In genomic region chr5:69631879-69632278, GRCh38 we compare ENCODE assay signal across 7 cellular contexts.
DNase-seq lines count a peak whose midpoint lies in the region; ATAC-seq and TF ChIP-seq lines count a peak whose summit lies in the region.
"Not testable (repeated sequence)": the region's sequence is repeated elsewhere in the genome, so short reads cannot be mapped to it uniquely, and the experiment has no call there.

No MANE protein-coding gene starts in this region.

- not testable (repeated sequence) for H3K9me3 ChIP-seq in RWPE2 (ENCODE audit: severe bottlenecking); sigmoid colon; upper lobe of right lung

- 92 to 98% methylated on average over 7 of the region's 9 CpGs for WGBS in sigmoid colon, 2 donors

- intact Hi-C loops in left ventricle myocardium superior (cut with micrococcal nuclease); sigmoid colon (cut with DNase I); upper lobe of right lung (cut with DNase I): not testable (repeated sequence)

- ATAC-seq in RWPE2 (ENCODE audit: low read depth); left ventricle myocardium superior; upper lobe of right lung: not testable (repeated sequence)

- TF ChIP-seq EP300 in sigmoid colon (IDR thresholded peaks at IDR 0.05) = not testable (repeated sequence)

- H3K27ac Mint-ChIP-seq in glutamatergic neuron (ENCODE audit: unreplicated experiment) = not testable (repeated sequence)

- DNase-seq in RWPE2 (ENCODE audit: low spot score) (peak; percentile 51), glutamatergic neuron (peak; percentile 2), left ventricle myocardium superior (peak; percentile 7), mesenteric fat pad (ENCODE audit: low spot score) (peak; percentile 16), sigmoid colon (peak; percentile 39), upper lobe of right lung (peak; percentile 22)
- peak; percentile 0 for DNase-seq in activated naive CD4-positive, alpha-beta T cell treated with Interleukin-2 at 50 U/mL for 16 hours

- H3K4me1 ChIP-seq in RWPE2 (ENCODE audit: insufficient read depth, poor library complexity, severe bottlenecking); sigmoid colon; upper lobe of right lung: not testable (repeated sequence)

- H3K36me3 Mint-ChIP-seq in glutamatergic neuron (ENCODE audit: unreplicated experiment) = not testable (repeated sequence)

- not testable (repeated sequence) for H3K4me1 Mint-ChIP-seq in glutamatergic neuron (ENCODE audit: low read depth, unreplicated experiment)

- not testable (repeated sequence) for H3K4me3 Mint-ChIP-seq in glutamatergic neuron (ENCODE audit: unreplicated experiment)

- H3K4me3 ChIP-seq in RWPE2 (ENCODE audit: severe bottlenecking); sigmoid colon; upper lobe of right lung: not testable (repeated sequence)

- H3K9me3 Mint-ChIP-seq in glutamatergic neuron (ENCODE audit: unreplicated experiment) = not testable (repeated sequence)

- not testable (repeated sequence) for H3K27me3 Mint-ChIP-seq in glutamatergic neuron (ENCODE audit: unreplicated experiment)

- not testable (repeated sequence) for TF ChIP-seq POLR2A in sigmoid colon (IDR thresholded peaks at IDR 0.05)

- not testable (repeated sequence) for TF ChIP-seq CTCF in RWPE2 (IDR thresholded peaks at IDR 0.05; ENCODE audit: poor library complexity, severe bottlenecking); glutamatergic neuron (IDR thresholded peaks at IDR 0.05; ENCODE audit: partially characterized antibody, unreplicated experiment); sigmoid colon (IDR thresholded peaks at IDR 0.05); upper lobe of right lung (IDR thresholded peaks at IDR 0.05)

- not testable (repeated sequence) for H3K36me3 ChIP-seq in RWPE2 (ENCODE audit: low read depth); sigmoid colon; upper lobe of right lung

- not testable (repeated sequence) for H3K27me3 ChIP-seq in RWPE2 (ENCODE audit: insufficient read depth, poor library complexity, severe bottlenecking); sigmoid colon; upper lobe of right lung

- H3K27ac ChIP-seq in RWPE2 (ENCODE audit: poor library complexity, severe bottlenecking); sigmoid colon; upper lobe of right lung: not testable (repeated sequence)

Comparison
In these comparisons a context has a peak if more than half of its experiments do, and no peak if none do; other contexts are left out.
1. DNase-seq: peak in every context shown above with its lines; median percentile 51 in RWPE2; 39 in sigmoid colon; 22 in upper lobe of right lung; 16 in mesenteric fat pad; 7 in left ventricle myocardium superior; 2 in glutamatergic neuron; 0 in activated naive CD4-positive, alpha-beta T cell treated with Interleukin-2 at 50 U/mL for 16 hours.